1 cellular context compared by ENCODE assay signal in the genomic region with DNA sequence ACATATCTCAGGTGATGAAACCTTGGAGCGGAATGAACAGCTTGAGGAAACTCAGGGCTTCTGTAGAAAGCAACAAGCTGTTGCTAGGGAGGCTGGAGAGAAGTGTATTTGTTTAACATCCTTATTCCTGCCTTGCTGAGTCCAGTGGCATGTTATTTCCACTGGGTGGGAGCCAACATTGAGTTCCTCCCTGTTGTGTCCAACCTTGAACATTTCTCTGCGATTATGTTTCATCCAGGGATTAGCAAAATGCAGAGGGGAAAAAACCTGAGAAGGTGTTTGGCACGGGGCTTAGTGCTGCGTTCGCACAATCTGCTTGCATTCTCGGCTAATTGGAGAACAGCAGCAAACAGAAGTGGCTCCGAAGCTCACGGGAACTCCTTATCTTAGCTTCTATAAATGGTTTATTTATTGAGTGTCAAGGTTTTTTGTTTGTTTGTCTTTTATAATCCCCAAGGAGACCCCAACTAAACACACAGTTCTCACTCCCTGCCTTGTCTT.
TF ChIP-seq lines count a peak whose summit lies in the region.

No MANE protein-coding gene starts in this region.

TF ChIP-seq in HEK293, 187 proteins besides CTCF, POLR2A, EP300 and RAD21 (continued from another document):
- TF ChIP-seq, protein P1, sequence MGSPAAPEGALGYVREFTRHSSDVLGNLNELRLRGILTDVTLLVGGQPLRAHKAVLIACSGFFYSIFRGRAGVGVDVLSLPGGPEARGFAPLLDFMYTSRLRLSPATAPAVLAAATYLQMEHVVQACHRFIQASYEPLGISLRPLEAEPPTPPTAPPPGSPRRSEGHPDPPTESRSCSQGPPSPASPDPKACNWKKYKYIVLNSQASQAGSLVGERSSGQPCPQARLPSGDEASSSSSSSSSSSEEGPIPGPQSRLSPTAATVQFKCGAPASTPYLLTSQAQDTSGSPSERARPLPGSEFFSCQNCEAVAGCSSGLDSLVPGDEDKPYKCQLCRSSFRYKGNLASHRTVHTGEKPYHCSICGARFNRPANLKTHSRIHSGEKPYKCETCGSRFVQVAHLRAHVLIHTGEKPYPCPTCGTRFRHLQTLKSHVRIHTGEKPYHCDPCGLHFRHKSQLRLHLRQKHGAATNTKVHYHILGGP (tag by site-specific recombination; IDR thresholded peaks at IDR 0.05), result 0 out of 2 replicates have a peak, but pooled peaks have one; percentile 18
- TF ChIP-seq TRIM28 (IDR thresholded peaks at IDR 0.05; ENCODE audit: borderline replicate concordance, low read length) (peak; percentile 84), SP7 (tag by site-specific recombination; IDR thresholded peaks at IDR 0.05) (peak; percentile 79; the same call in 1 of the 2 replicates), MZF1 (tag by site-specific recombination; IDR thresholded peaks at IDR 0.05; ENCODE audit: borderline replicate concordance) (0 out of 2 replicates have a peak, but pooled peaks have one; percentile 63), ZNF518A (tag by site-specific recombination; conservative IDR thresholded peaks at IDR 0.05; ENCODE audit: low read depth) (no peak), ZBTB48 (tag by site-specific recombination; IDR thresholded peaks at IDR 0.05) (peak; percentile 17; the same call in 1 of the 2 replicates), KLF8 (tag by site-specific recombination; IDR thresholded peaks at IDR 0.05) (0 out of 2 replicates have a peak, but pooled peaks have one; percentile 34), ZNF280D (tag by site-specific recombination; IDR thresholded peaks at IDR 0.05) (no peak), ZNF843 (tag by site-specific recombination; IDR thresholded peaks at IDR 0.05) (peak; percentile 87), ZNF114 (tag by site-specific recombination; IDR thresholded peaks at IDR 0.05) (no peak), ZNF596 (tag by site-specific recombination; IDR thresholded peaks at IDR 0.05) (peak; percentile 27; the same call in 1 of the 2 replicates), ZNF777 (tag by site-specific recombination; IDR thresholded peaks at IDR 0.05; ENCODE audit: borderline replicate concordance) (no peak), PRDM4 (tag by site-specific recombination; IDR thresholded peaks at IDR 0.05) (peak; percentile 68), ZBTB17 (tag by site-specific recombination; IDR thresholded peaks at IDR 0.05) (peak; percentile 63), FEZF1 (tag by site-specific recombination; IDR thresholded peaks at IDR 0.05) (peak; percentile 89), ZNF501 (tag by site-specific recombination; IDR thresholded peaks at IDR 0.05) (peak; percentile 45; the same call in 1 of the 2 replicates), ZBTB20 (tag by site-specific recombination; IDR thresholded peaks at IDR 0.05) (peak; percentile 67), ZNF610 (tag by site-specific recombination; IDR thresholded peaks at IDR 0.05; ENCODE audit: borderline replicate concordance) (peak; percentile 81; the same call in 1 of the 2 replicates), WT1 (tag by site-specific recombination; IDR thresholded peaks at IDR 0.05) (peak; percentile 96), ZNF2 (tag by site-specific recombination; IDR thresholded peaks at IDR 0.05) (no peak), KLF1 (tag by site-specific recombination; IDR thresholded peaks at IDR 0.05) (0 out of 2 replicates have a peak, but pooled peaks have one; percentile 16), INSM2 (tag by site-specific recombination; IDR thresholded peaks at IDR 0.05) (no peak), ZNF335 (tag by site-specific recombination; conservative IDR thresholded peaks at IDR 0.05) (peak; percentile 32), IKZF3 (tag by site-specific recombination; IDR thresholded peaks at IDR 0.05) (peak; percentile 23; the same call in 1 of the 2 replicates), ZNF670 (tag by site-specific recombination; IDR thresholded peaks at IDR 0.05; ENCODE audit: low read depth) (no peak), ZXDB (tag by site-specific recombination; IDR thresholded peaks at IDR 0.05) (peak; percentile 93), OSR2 (tag by site-specific recombination; IDR thresholded peaks at IDR 0.05) (peak; percentile 87), SCRT2 (tag by site-specific recombination; IDR thresholded peaks at IDR 0.05) (peak; percentile 98), ZNF561 (tag by site-specific recombination; IDR thresholded peaks at IDR 0.05; ENCODE audit: borderline replicate concordance) (peak; percentile 81; the same call in 1 of the 2 replicates), ZNF544 (tag by site-specific recombination; IDR thresholded peaks at IDR 0.05) (no peak), ZNF133 (tag by site-specific recombination; IDR thresholded peaks at IDR 0.05) (no peak), SCRT1 (tag by site-specific recombination; IDR thresholded peaks at IDR 0.05; ENCODE audit: borderline replicate concordance) (peak; percentile 59; the same call in 1 of the 2 replicates)
- TF ChIP-seq, protein P2, sequence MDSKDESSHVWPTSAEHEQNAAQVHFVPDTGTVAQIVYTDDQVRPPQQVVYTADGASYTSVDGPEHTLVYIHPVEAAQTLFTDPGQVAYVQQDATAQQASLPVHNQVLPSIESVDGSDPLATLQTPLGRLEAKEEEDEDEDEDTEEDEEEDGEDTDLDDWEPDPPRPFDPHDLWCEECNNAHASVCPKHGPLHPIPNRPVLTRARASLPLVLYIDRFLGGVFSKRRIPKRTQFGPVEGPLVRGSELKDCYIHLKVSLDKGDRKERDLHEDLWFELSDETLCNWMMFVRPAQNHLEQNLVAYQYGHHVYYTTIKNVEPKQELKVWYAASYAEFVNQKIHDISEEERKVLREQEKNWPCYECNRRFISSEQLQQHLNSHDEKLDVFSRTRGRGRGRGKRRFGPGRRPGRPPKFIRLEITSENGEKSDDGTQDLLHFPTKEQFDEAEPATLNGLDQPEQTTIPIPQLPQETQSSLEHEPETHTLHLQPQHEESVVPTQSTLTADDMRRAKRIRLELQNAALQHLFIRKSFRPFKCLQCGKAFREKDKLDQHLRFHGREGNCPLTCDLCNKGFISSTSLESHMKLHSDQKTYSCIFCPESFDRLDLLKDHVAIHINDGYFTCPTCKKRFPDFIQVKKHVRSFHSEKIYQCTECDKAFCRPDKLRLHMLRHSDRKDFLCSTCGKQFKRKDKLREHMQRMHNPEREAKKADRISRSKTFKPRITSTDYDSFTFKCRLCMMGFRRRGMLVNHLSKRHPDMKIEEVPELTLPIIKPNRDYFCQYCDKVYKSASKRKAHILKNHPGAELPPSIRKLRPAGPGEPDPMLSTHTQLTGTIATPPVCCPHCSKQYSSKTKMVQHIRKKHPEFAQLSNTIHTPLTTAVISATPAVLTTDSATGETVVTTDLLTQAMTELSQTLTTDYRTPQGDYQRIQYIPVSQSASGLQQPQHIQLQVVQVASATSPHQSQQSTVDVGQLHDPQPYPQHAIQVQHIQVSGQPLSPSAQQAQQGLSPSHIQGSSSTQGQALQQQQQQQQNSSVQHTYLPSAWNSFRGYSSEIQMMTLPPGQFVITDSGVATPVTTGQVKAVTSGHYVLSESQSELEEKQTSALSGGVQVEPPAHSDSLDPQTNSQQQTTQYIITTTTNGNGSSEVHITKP (tag by site-specific recombination; IDR thresholded peaks at IDR 0.05), result peak; percentile 44; the same call in 1 of the 2 replicates
- TF ChIP-seq, protein P3, sequence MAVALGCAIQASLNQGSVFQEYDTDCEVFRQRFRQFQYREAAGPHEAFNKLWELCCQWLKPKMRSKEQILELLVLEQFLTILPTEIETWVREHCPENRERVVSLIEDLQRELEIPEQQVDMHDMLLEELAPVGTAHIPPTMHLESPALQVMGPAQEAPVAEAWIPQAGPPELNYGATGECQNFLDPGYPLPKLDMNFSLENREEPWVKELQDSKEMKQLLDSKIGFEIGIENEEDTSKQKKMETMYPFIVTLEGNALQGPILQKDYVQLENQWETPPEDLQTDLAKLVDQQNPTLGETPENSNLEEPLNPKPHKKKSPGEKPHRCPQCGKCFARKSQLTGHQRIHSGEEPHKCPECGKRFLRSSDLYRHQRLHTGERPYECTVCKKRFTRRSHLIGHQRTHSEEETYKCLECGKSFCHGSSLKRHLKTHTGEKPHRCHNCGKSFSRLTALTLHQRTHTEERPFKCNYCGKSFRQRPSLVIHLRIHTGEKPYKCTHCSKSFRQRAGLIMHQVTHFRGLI (tag by site-specific recombination; IDR thresholded peaks at IDR 0.05), result peak; percentile 35; the same call in 1 of the 2 replicates
